In the genomic region with DNA sequence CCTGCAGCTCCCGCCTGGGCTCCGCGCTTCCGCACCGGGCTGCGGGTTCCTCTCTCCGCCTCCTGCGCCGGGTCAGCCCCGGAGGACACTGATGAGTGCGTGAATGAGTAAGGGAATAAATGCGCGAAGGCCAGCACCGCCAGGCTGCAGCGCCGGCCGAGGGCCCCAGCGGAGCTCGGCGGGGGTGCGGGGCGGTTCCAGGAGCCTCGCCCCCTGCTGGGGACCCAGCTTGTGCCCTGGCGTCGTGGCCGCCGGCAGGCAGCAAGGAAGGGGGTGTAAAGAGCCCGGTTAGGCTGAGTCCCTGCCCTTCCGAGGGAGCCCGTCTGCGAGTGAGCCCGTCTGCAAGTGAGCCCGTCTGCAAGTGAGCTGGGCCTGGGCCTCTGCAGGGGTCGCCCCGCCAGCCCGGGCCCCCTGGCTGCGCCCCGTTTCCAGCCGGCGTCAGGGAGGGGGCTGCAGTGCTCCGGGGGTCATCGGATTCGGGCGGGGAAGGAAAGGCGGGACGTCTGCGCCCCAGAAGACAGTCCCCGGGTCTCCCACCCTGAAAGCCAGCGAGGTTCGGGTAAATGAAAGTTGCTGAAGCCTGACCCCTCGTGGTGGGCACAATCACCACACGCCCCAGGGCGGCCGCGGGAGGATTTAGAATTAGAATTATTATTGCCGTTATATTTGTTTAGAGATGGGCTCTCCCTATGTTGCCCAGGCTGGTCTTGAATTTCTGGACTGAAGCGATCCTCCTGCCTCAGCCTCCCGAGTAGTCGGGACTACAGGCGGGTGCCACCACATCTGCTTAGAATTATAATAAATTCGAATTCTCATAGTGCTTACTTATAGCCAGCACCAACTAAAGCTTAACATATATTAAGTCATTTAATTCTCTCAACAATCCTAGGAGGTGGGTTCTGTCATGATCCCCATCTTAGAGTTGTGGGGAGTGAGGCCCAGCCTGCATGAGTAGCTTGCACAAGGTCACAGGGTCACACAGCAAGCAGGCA, we compare ENCODE assay signal across 8 cellular contexts. TPM values are rescaled to one million over a fixed set of nuclear protein-coding genes. Genes with fewer than 3 reads are reported as not detected.
DNase-seq lines count a peak whose midpoint lies in the region; ATAC-seq, FAIRE-seq and TF ChIP-seq lines count a peak whose summit lies in the region.

No MANE protein-coding gene starts in this region.

- H3K36me3 ChIP-seq in endothelial cell of umbilical vein (ENCODE audit: control insufficient read depth in 2 of 2, extremely low read depth in 1 of 2, insufficient read depth in 2 of 2, low read length in 2 of 2): no peaks in the 10 kb centered on the region

- H3K9me3 ChIP-seq in endothelial cell of umbilical vein (replicated peaks; ENCODE audit: control insufficient read depth, insufficient read depth, low read length): no peaks in the 10 kb centered on the region

- peak overlapping the region; percentile 12 to 53 (median 18) for H3K4me3 ChIP-seq in endothelial cell of umbilical vein (replicated peaks in 1 of 3; ENCODE audit: insufficient read depth in 1 of 3, low read depth in 1 of 3, low read length in 3 of 3)

- in situ Hi-C loops in G401 (cut with HindIII; ENCODE audit: low sequenced_read_pairs): no loop called here

- H2AFZ ChIP-seq in endothelial cell of umbilical vein (ENCODE audit: low read depth, low read length): peak overlapping the region; percentile 57

- H3K27me3 ChIP-seq in endothelial cell of umbilical vein (ENCODE audit: control insufficient read depth in 2 of 2, insufficient read depth in 2 of 2, low read length in 2 of 2): peaks cover 0 to 7% of the 10 kb centered on the region in 2 experiments

- TF ChIP-seq POLR2A in endothelial cell of umbilical vein (IDR thresholded peaks at IDR 0.05; ENCODE audit: low read depth, low read length): no peak

- peak overlapping the region; percentile 11 for H3K9ac ChIP-seq in endothelial cell of umbilical vein (replicated peaks; ENCODE audit: extremely low read depth, insufficient read depth, low read length)

- peak; percentile 77 for FAIRE-seq in endothelial cell of umbilical vein (lab: Jason Lieb, UNC)

- CTCF ChIA-PET in endothelial cell of umbilical vein (lab: Charles Lee): interaction anchor here (0.6 to 5.3 kb wide), 39 partner anchors 9 to 311 kb away, joined by 3 to 96 read pairs (median 4); partner anchors contain the start of genes NUB1 and RHEB

- no TSS peak for BruUV-seq in endothelial cell of umbilical vein (replicated peaks; lab: Mats Ljungman, UMichigan)

- H3K79me2 ChIP-seq in endothelial cell of umbilical vein (ENCODE audit: control insufficient read depth, insufficient read depth, low read length): no peaks in the 10 kb centered on the region

- peak; percentile 34 for DNase-seq in G401 (ENCODE audit: low spot score)
- peak; percentile 73 for DNase-seq in NCI-H82 (lab: John Stamatoyannopoulos, UW)
- peak; percentile 38 for DNase-seq in activated CD8-positive, alpha-beta memory T cell treated with anti-CD3 and anti-CD28 coated beads, Interleukin-2, amount 50 U/mL, for 24 hours (ENCODE audit: extremely low read depth)
- DNase-seq in endothelial cell of umbilical vein (ENCODE audit: low read depth, low spot score): peak; percentile 72
- peak; percentile 19 for DNase-seq in midbrain (lab: John Stamatoyannopoulos, UW)
- DNase-seq in stimulated activated CD8-positive, alpha-beta memory T cell treated with anti-CD3 and anti-CD28 coated beads, Interleukin-2, amount 100 ng/mL, for 48 hours (ENCODE audit: low read depth in 2 of 2): peak; percentile 57 to 63
- DNase-seq in putamen (ENCODE audit: low spot score): no peak

- dilution Hi-C loops in endothelial cell of umbilical vein (cut with MboI; ENCODE audit: extremely low pct_ligation_motif_present, low sequenced_read_pairs): no loop called here

- ATAC-seq in HG02759 (IDR thresholded peaks at IDR 0.05; ENCODE audit: unreplicated experiment): peak; percentile 76

- H3K4me2 ChIP-seq in endothelial cell of umbilical vein (ENCODE audit: insufficient read depth, low read length): peak overlapping the region; percentile 43

- intact Hi-C loops in endothelial cell of umbilical vein (cut with micrococcal nuclease): loop anchor here (1.0 to 2.0 kb wide), 5 partner anchors 11 to 311 kb away; partner anchors contain the start of gene RHEB

- H3K9me1 ChIP-seq in endothelial cell of umbilical vein (replicated peaks; ENCODE audit: control insufficient read depth, extremely low read depth, insufficient read depth, low read length): no peaks in the 10 kb centered on the region

- no peaks in the 10 kb centered on the region for H4K20me1 ChIP-seq in endothelial cell of umbilical vein (replicated peaks; ENCODE audit: control insufficient read depth, extremely low read depth, insufficient read depth, low read length)

- no peak overlapping the region for H3K27ac ChIP-seq in endothelial cell of umbilical vein (ENCODE audit: insufficient read depth, low read depth, low read length)

- TF ChIP-seq CTCF in endothelial cell of umbilical vein (IDR thresholded peaks at IDR 0.05; ENCODE audit: extremely low read depth in 1 of 2, insufficient read depth in 1 of 2, low read depth in 1 of 2, low read length in 2 of 2): peak; percentile 70 to 80

- H3K4me1 ChIP-seq in endothelial cell of umbilical vein (ENCODE audit: control insufficient read depth, extremely low read depth, insufficient read depth, low read length): no peaks in the 10 kb centered on the region

- POLR2A ChIA-PET in endothelial cell of umbilical vein (lab: Charles Lee): interaction anchor here (1.4 kb wide), 1 partner anchor 12 kb away, joined by 6 read pairs; no protein-coding TSS in a partner anchor

TF ChIP-seq in endothelial cell of umbilical vein, 7 proteins besides CTCF, POLR2A, EP300 and RAD21:
- TF ChIP-seq GATA2 (IDR thresholded peaks at IDR 0.05; ENCODE audit: insufficient read depth, insufficient read length, low read depth, low read length) (no peak), MYC (IDR thresholded peaks at IDR 0.05; ENCODE audit: low read depth, low read length) (no peak), JUN (IDR thresholded peaks at IDR 0.05; ENCODE audit: borderline replicate concordance, insufficient read depth, insufficient read length, low read depth) (no peak), POLR2AphosphoS5 (IDR thresholded peaks at IDR 0.05; ENCODE audit: insufficient read depth, low read depth, low read length) (no peak), FOS (IDR thresholded peaks at IDR 0.05; ENCODE audit: borderline replicate concordance, insufficient read depth, low read length) (no peak), EZH2 (IDR thresholded peaks at IDR 0.05; ENCODE audit: borderline replicate concordance, low read depth, low read length, severe bottlenecking) (no peak), MAX (IDR thresholded peaks at IDR 0.05; ENCODE audit: insufficient read depth, insufficient read length) (no peak)

RNA-seq across cellular contexts. Expression of gene CRYGN, which starts 8.6 kb away (rescaled TPM):
- not detected in 2 replicates for total RNA-seq in G401 (2014; rRNA removed; shearing (Covaris generic))
- total RNA-seq in endothelial cell of umbilical vein: not detected in 2 replicates
- not detected in 2 replicates for polyA plus RNA-seq in endothelial cell of umbilical vein
- not detected in 2 replicates for polyA plus RNA-seq in endothelial cell of umbilical vein (2011; cell fraction: cytosol; rRNA removed)
- not detected in 2 replicates for polyA plus RNA-seq in endothelial cell of umbilical vein (2011; cell fraction: nucleus; rRNA removed)
- polyA plus RNA-seq in endothelial cell of umbilical vein (2012): not detected in 2 replicates
- polyA minus RNA-seq in endothelial cell of umbilical vein: not detected in 2 replicates
- polyA minus RNA-seq in endothelial cell of umbilical vein (2011; cell fraction: cytosol; rRNA and poly(A)+ RNA removed): not detected
- polyA minus RNA-seq in endothelial cell of umbilical vein (2011; cell fraction: nucleus; rRNA and poly(A)+ RNA removed): not detected in 2 replicates

RNA-seq across cellular contexts. Expression of gene WDR86, which starts 38.7 kb away (rescaled TPM):
- 10.2 and 13.7 TPM in 2 replicates for total RNA-seq in G401 (2014; rRNA removed; shearing (Covaris generic))
- total RNA-seq in endothelial cell of umbilical vein: not detected in 2 replicates
- not detected in 2 replicates for polyA plus RNA-seq in endothelial cell of umbilical vein
- polyA plus RNA-seq in endothelial cell of umbilical vein (2011; cell fraction: cytosol; rRNA removed): not detected in 2 replicates
- polyA plus RNA-seq in endothelial cell of umbilical vein (2011; cell fraction: nucleus; rRNA removed): not detected in 2 replicates
- polyA plus RNA-seq in endothelial cell of umbilical vein (2012): 0.12 and 0.30 TPM in 2 replicates
- not detected in 2 replicates for polyA minus RNA-seq in endothelial cell of umbilical vein
- not detected for polyA minus RNA-seq in endothelial cell of umbilical vein (2011; cell fraction: cytosol; rRNA and poly(A)+ RNA removed)
- not detected in 2 replicates for polyA minus RNA-seq in endothelial cell of umbilical vein (2011; cell fraction: nucleus; rRNA and poly(A)+ RNA removed)

Comparison
In these comparisons a context has a peak if more than half of its experiments do, and no peak if none do; other contexts are left out.
1. RNA of gene WDR86, which starts 38.7 kb away (total RNA-seq): 10.2 to 13.7 TPM in G401; not detected in endothelial cell of umbilical vein; every median in the first group is over 10 times any median in the second.